In the genomic region with DNA sequence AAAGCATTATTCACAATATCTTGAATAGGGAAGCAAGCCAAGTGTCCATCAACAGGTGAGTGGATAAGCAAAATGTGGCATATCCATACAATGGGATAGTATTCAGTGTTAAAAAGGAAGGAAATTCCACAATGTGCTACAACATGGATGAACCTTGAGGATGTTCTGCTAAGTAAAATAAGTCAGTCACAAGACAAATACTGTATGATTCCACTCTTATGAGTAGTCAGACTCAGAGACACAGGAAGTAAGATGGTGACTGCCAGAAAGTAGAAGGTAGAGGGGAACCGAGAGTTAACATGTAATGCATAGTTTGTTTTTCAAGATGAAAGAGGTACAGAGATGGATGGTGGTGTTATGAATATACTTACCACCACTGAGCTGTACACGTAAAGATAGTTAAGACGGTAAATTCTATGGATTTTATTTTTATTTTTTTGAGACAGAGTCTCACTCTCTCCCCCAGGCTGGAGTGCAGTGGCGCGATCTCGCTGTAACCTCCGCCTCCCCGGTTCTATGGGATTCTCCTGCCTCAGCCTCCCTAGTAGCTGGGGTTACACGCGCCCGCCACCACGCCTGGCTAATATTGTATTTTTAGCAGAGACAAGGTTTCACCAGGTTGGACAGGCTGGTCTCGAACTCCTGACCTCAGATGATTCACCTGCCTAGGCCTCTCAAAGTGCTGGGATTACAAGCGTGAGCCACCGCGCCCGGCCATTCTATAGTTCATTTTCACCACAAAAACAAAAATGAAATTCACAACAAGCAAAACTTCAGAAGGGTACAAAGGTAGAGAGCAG, we compare ENCODE assay signal across 8 cellular contexts. TPM values are rescaled to one million over a fixed set of nuclear protein-coding genes. Genes with fewer than 3 reads are reported as not detected.
DNase-seq lines count a peak whose midpoint lies in the region; ATAC-seq, FAIRE-seq and TF ChIP-seq lines count a peak whose summit lies in the region.

No MANE protein-coding gene starts in this region.

- peak overlapping the region; percentile 56 to 82 (median 76) for H3K27ac ChIP-seq in pancreas

- H3K36me3 ChIP-seq in pancreas = no peaks in the 10 kb centered on the region

- H3K27ac Mint-ChIP-seq in T-helper 2 cell treated with Interferon-gamma antibody and Interleukin-4, amounts not matched to agents 5 μg/mL and 100 μg/mL, for 36 hours = peak overlapping the region; percentile 91
- peak overlapping the region; percentile 67 for H3K27ac Mint-ChIP-seq in endothelial cell (ENCODE audit: unreplicated experiment)

- no peaks in the 10 kb centered on the region for H3K27me3 Mint-ChIP-seq in T-helper 2 cell treated with Interferon-gamma antibody and Interleukin-4, amounts not matched to agents 5 μg/mL and 100 μg/mL, for 36 hours (ENCODE audit: low read depth)
- H3K27me3 Mint-ChIP-seq in endothelial cell (ENCODE audit: unreplicated experiment) = no peaks in the 10 kb centered on the region

- TF ChIP-seq CTCF in endothelial cell (IDR thresholded peaks at IDR 0.05; ENCODE audit: unreplicated experiment) (no peak), pancreas (IDR thresholded peaks at IDR 0.05) (no peak)

- no peak for ATAC-seq in pancreas

- no peaks in the 10 kb centered on the region for H3K27me3 ChIP-seq in pancreas

- DNase-seq in CD1c-positive myeloid dendritic cell (ENCODE audit: extremely low spot score) (peak; percentile 48), H54 (ENCODE audit: insufficient read length, low spot score) (peak; percentile 55), endothelial cell (ENCODE audit: low spot score) (no peak), pancreas (no peak), AG20443 (ENCODE audit: low spot score) (no peak), NCI-H128 (lab: John Stamatoyannopoulos, UW; ENCODE audit: unreplicated experiment) (no peak), kidney glomerular epithelial cell (lab: John Stamatoyannopoulos, UW) (no peak)
- no peak for DNase-seq in T-helper 2 cell treated with Interferon-gamma antibody and Interleukin-4, amounts not matched to agents 5 μg/mL and 100 μg/mL, for 36 hours (ENCODE audit: low spot score)

- 82 to 89% methylated on average over 17 of the region's 17 CpGs for WGBS in pancreas, 2 donors

- TF ChIP-seq POLR2A in H54 (IDR thresholded peaks at IDR 0.05; ENCODE audit: low read depth, low read length) = no peak

- H3K4me3 Mint-ChIP-seq in T-helper 2 cell treated with Interferon-gamma antibody and Interleukin-4, amounts not matched to agents 5 μg/mL and 100 μg/mL, for 36 hours = peak overlapping the region; percentile 89
- peak overlapping the region; percentile 87 for H3K4me3 Mint-ChIP-seq in endothelial cell (ENCODE audit: unreplicated experiment)

- peaks cover 10% of the 10 kb centered on the region for H3K36me3 Mint-ChIP-seq in T-helper 2 cell treated with Interferon-gamma antibody and Interleukin-4, amounts not matched to agents 5 μg/mL and 100 μg/mL, for 36 hours (ENCODE audit: low read depth)
- peaks cover 3% of the 10 kb centered on the region for H3K36me3 Mint-ChIP-seq in endothelial cell (ENCODE audit: low read depth, unreplicated experiment)

- H3K4me1 Mint-ChIP-seq in T-helper 2 cell treated with Interferon-gamma antibody and Interleukin-4, amounts not matched to agents 5 μg/mL and 100 μg/mL, for 36 hours (ENCODE audit: low read depth) = peaks cover 31% of the 10 kb centered on the region
- H3K4me1 Mint-ChIP-seq in endothelial cell (ENCODE audit: unreplicated experiment) = peaks cover 18% of the 10 kb centered on the region

- no peaks in the 10 kb centered on the region for H3K9me3 ChIP-seq in pancreas

- H3K9me3 Mint-ChIP-seq in T-helper 2 cell treated with Interferon-gamma antibody and Interleukin-4, amounts not matched to agents 5 μg/mL and 100 μg/mL, for 36 hours = no peaks in the 10 kb centered on the region
- no peaks in the 10 kb centered on the region for H3K9me3 Mint-ChIP-seq in endothelial cell (ENCODE audit: unreplicated experiment)

- FAIRE-seq in H54 (lab: Jason Lieb, UNC) (peak; percentile 97), pancreas (lab: Jason Lieb, UNC) (no peak)

- H3K4me1 ChIP-seq in pancreas = peaks cover 3 to 21% (median 13%) of the 10 kb centered on the region in 3 donors

- intact Hi-C loops in pancreas (cut with DNase I) = no loop called here

- peak overlapping the region in 3 of 4 donors; percentile 80 to 94 (median 80) for H3K4me3 ChIP-seq in pancreas

RNA-seq across cellular contexts. Expression of gene CHAMP1, which starts 1.0 kb away (rescaled TPM):
- total RNA-seq in endothelial cell (ENCODE audit: unreplicated experiment) (21.6 TPM), pancreas (10 to 100 TPM in 1 of 6 donors, 1 to 10 TPM in 5; 6.5 to 12.3 (median 8.8) TPM)
- polyA plus RNA-seq in pancreas = 1 to 10 TPM; 3.6 to 4.8 TPM

RNA-seq across cellular contexts. Expression of gene UPF3A, which starts 31.9 kb away (rescaled TPM):
- total RNA-seq in endothelial cell (ENCODE audit: unreplicated experiment) (61.6 TPM), pancreas (10 to 100 TPM; 17.1 to 32.5 (median 24.0) TPM)
- 10 to 100 TPM; 64.6 to 73.8 TPM for polyA plus RNA-seq in pancreas

Comparison
In these comparisons a context has a peak if more than half of its experiments do, and no peak if none do; other contexts are left out.
1. DNase-seq: peak in CD1c-positive myeloid dendritic cell (single experiment) and H54 (single experiment); none in T-helper 2 cell treated with Interferon-gamma antibody and Interleukin-4, amounts not matched to agents 5 μg/mL and 100 μg/mL, for 36 hours (single experiment), endothelial cell (single experiment), pancreas (0 of 6), AG20443 (single experiment), NCI-H128 (single experiment) and kidney glomerular epithelial cell (single experiment).